Comparison of ENCODE assay signal across 13 cellular contexts in the genomic region with DNA sequence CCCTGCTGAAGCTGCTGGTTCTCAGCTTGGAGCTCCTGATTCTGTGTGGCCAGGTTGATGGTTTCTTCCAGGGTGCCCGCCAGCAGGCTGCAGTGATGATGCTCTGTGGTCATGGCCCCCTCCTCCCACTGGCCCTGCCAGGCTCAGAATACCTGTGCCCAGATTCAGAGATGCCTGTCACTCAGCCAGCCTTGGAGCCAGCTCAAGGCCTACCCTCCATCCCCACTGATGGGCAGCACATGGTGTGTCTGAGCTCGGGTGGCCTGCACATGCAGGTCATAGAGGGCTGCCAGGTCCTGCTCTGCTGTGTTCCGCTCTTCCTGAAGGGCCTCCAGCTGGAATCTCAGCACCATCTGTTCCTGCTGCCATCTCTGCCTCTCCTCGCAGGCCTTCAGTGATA. TPM values are rescaled to one million over a fixed set of nuclear protein-coding genes. Genes with fewer than 3 reads are reported as not detected.
DNase-seq lines count a peak whose midpoint lies in the region; ATAC-seq and TF ChIP-seq lines count a peak whose summit lies in the region.
"Had no signal": no experiment of that assay in that cellular context is flagged by ENCODE, and none has a peak within 500 bp of the region (broad histone marks: within the 10 kb centered on the region; RNA-seq: fewer than 3 reads in every experiment).

No MANE protein-coding gene starts in this region.

- in situ Hi-C loops in brain microvascular endothelial cell (cut with HindIII; ENCODE audit: low pct_ligation_motif_present, low sequenced_read_pairs): no loop called here

- H3K9me3 ChIP-seq in Caco-2: no peaks in the 10 kb centered on the region
- no peaks in the 10 kb centered on the region for H3K9me3 ChIP-seq in T-helper 17 cell (ENCODE audit: control insufficient read depth, low read length, poor library complexity, severe bottlenecking)

- no peaks in the 10 kb centered on the region for H3K27me3 ChIP-seq in Caco-2 (replicated peaks; ENCODE audit: control insufficient read depth, insufficient read depth, low read length)
- no peaks in the 10 kb centered on the region for H3K27me3 ChIP-seq in brain microvascular endothelial cell (replicated peaks)

- peaks cover 23% of the 10 kb centered on the region for H3K4me1 Mint-ChIP-seq in Caco-2 (ENCODE audit: low read depth, unreplicated experiment)
- H3K4me1 Mint-ChIP-seq in T-helper 17 cell: peaks cover 34% of the 10 kb centered on the region
- H3K4me1 Mint-ChIP-seq in endothelial cell (ENCODE audit: unreplicated experiment): peaks cover 10% of the 10 kb centered on the region

- DNase-seq in Caco-2 (no peak), T-helper 17 cell (no peak), endothelial cell (ENCODE audit: low spot score) (no peak), brain microvascular endothelial cell (no peak)
- peak; percentile 18 for DNase-seq in stimulated activated CD8-positive, alpha-beta memory T cell treated with anti-CD3 and anti-CD28 coated beads, Interleukin-4, amount 100 ng/mL, for 48 hours
- DNase-seq: amygdala, DND-41, hypothalamus, mesendoderm, NCI-H510A had no signal

- CTCF ChIA-PET in Caco-2 (lab: Charles Lee): no interaction called here

- intact Hi-C loops in Caco-2 (cut with micrococcal nuclease; ENCODE audit: unreplicated experiment): no loop called here

- H3K36me3 Mint-ChIP-seq in Caco-2 (ENCODE audit: insufficient read depth, unreplicated experiment) (peaks cover 37% of the 10 kb centered on the region), T-helper 17 cell (ENCODE audit: low read depth) (peaks cover 16% of the 10 kb centered on the region), endothelial cell (ENCODE audit: low read depth, unreplicated experiment) (peaks cover 44% of the 10 kb centered on the region)

- H3K27ac ChIP-seq in brain microvascular endothelial cell: no peak overlapping the region

- H3K27me3 Mint-ChIP-seq in Caco-2 (ENCODE audit: insufficient read depth, unreplicated experiment) (no peaks in the 10 kb centered on the region), T-helper 17 cell (no peaks in the 10 kb centered on the region), endothelial cell (ENCODE audit: unreplicated experiment) (peaks cover 16% of the 10 kb centered on the region)

- H3K9me3 Mint-ChIP-seq in Caco-2 (ENCODE audit: unreplicated experiment) (no peaks in the 10 kb centered on the region), endothelial cell (ENCODE audit: unreplicated experiment) (no peaks in the 10 kb centered on the region)
- H3K9me3 Mint-ChIP-seq: WTC11 had no signal

- no TSS peak for BruUV-seq in Caco-2 (replicated peaks; lab: Mats Ljungman, UMichigan)

- TF ChIP-seq CTCF in Caco-2 (IDR thresholded peaks at IDR 0.05; ENCODE audit: insufficient read depth in 1 of 2, low read depth in 1 of 2, low read length in 1 of 2, severe bottlenecking in 1 of 2, unreplicated experiment in 1 of 2) (no peak), endothelial cell (IDR thresholded peaks at IDR 0.05; ENCODE audit: unreplicated experiment) (no peak), brain microvascular endothelial cell (IDR thresholded peaks at IDR 0.05; ENCODE audit: low read depth, low read length, missing control alignments) (no peak)

- H3K4me3 ChIP-seq in Caco-2 (ENCODE audit: low read depth, low read length) (no peak overlapping the region), brain microvascular endothelial cell (ENCODE audit: low read depth, low read length) (no peak overlapping the region)

- peak overlapping the region; percentile 42 for H3K27ac Mint-ChIP-seq in Caco-2 (ENCODE audit: unreplicated experiment)
- H3K27ac Mint-ChIP-seq in T-helper 17 cell: peak overlapping the region; percentile 97
- H3K27ac Mint-ChIP-seq in endothelial cell (ENCODE audit: unreplicated experiment): no peak overlapping the region
- H3K27ac Mint-ChIP-seq: WTC11 had no signal

- H3K36me3 ChIP-seq in Caco-2 (ENCODE audit: control insufficient read depth, insufficient read depth, low read length): no peaks in the 10 kb centered on the region
- H3K36me3 ChIP-seq in brain microvascular endothelial cell (replicated peaks): peaks cover 7% of the 10 kb centered on the region

- no peak overlapping the region for H3K4me3 Mint-ChIP-seq in Caco-2 (ENCODE audit: unreplicated experiment)
- H3K4me3 Mint-ChIP-seq in T-helper 17 cell: no peak overlapping the region
- H3K4me3 Mint-ChIP-seq in endothelial cell (ENCODE audit: unreplicated experiment): peak overlapping the region; percentile 72
- H3K4me3 Mint-ChIP-seq: WTC11 had no signal

- H3K4me1 ChIP-seq in Caco-2: no peaks in the 10 kb centered on the region; the same call in 1 of the 2 replicates

- POLR2A ChIA-PET in Caco-2 (lab: Charles Lee): interaction anchor here (0.6 kb wide), 1 partner anchor 13 kb away, joined by 3 read pairs; a partner anchor contains a TSS

- no peak for ATAC-seq in T-helper 17 cell
- ATAC-seq in GM18870 (IDR thresholded peaks at IDR 0.05; ENCODE audit: unreplicated experiment): no peak
- ATAC-seq in activated CD4-positive, CD25-positive, alpha-beta regulatory T cell treated with anti-CD3 and anti-CD28 coated beads, Interleukin-2, amount 50 U/mL, for 24 hours: no peak
- ATAC-seq: WTC11 had no signal

RNA-seq across cellular contexts. Expression of a gene that starts 5.4 kb away (rescaled TPM):
- total RNA-seq in Caco-2 (2022) (79.5 and 91.3 TPM in 2 replicates), T-helper 17 cell (10 to 100 TPM; 43.2 to 45.0 TPM), endothelial cell (ENCODE audit: unreplicated experiment) (91.2 TPM)

RNA-seq across cellular contexts. Expression of a gene that starts 5.7 kb away (rescaled TPM):
- total RNA-seq in Caco-2 (2022): 23.4 and 25.1 TPM in 2 replicates
- 10 to 100 TPM; 47.5 to 59.0 TPM for total RNA-seq in T-helper 17 cell
- 24.6 TPM for total RNA-seq in endothelial cell (ENCODE audit: unreplicated experiment)

RNA-seq across cellular contexts. Expression of a gene that starts 12.8 kb away (rescaled TPM):
- total RNA-seq in Caco-2 (2022) (44.0 and 50.3 TPM in 2 replicates), T-helper 17 cell (10 to 100 TPM; 29.9 to 33.2 TPM), endothelial cell (ENCODE audit: unreplicated experiment) (17.1 TPM)

RNA-seq across cellular contexts. Expression of a gene that starts 22.6 kb away (rescaled TPM):
- 7.6 and 8.0 TPM in 2 replicates for total RNA-seq in Caco-2 (2022)
- total RNA-seq in T-helper 17 cell: 10 to 100 TPM in 1 of 2 donors, 1 to 10 TPM in 1; 9.1 to 14.0 TPM
- total RNA-seq in endothelial cell (ENCODE audit: unreplicated experiment): 16.4 TPM
